Comparison of ENCODE assay signal across 14 cellular contexts in the genomic region with DNA sequence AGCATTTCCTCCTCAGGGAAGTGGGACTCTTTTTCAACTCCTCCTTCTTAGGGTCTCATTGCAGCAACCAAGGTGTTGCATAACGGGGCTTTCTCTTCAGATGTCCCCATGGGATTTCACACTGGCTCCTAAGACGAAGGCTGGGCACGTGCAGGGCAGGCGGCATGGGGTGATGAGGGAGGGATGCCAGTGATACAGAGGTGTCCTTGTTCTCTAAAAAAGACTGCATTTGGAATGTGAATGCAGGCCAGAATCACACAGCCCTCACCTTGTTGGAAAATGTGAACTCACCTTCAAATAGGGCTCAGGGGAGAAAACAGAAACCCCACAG.
DNase-seq lines count a peak whose midpoint lies in the region; ATAC-seq and TF ChIP-seq lines count a peak whose summit lies in the region.
"Had no signal": no experiment of that assay in that cellular context is flagged by ENCODE, and none has a peak within 500 bp of the region (broad histone marks: within the 10 kb centered on the region; RNA-seq: fewer than 3 reads in every experiment).

No MANE protein-coding gene starts in this region.

- H3K4me3 Mint-ChIP-seq in activated T-cell treated with anti-CD3 and anti-CD28 coated beads, Interleukin-2, amount 50 U/mL, for 72 hours, result peak overlapping the region; percentile 69 to 81
- H3K4me3 Mint-ChIP-seq in activated B cell treated with CpG ODN at 0.5 μM for 24 hours, result no peak overlapping the region

- CTCF ChIA-PET in activated B cell treated with CpG ODN at 0.5 μM for 24 hours (lab: Charles Lee), result interaction anchor here (2.3 to 2.4 kb wide), 2 partner anchors 10 to 63 kb away, joined by 5 to 9 read pairs; no protein-coding TSS in a partner anchor

- DNase-seq in activated T-cell treated with anti-CD3 and anti-CD28 coated beads, Interleukin-2, amount 50 U/mL, for 72 hours, result no peak
- DNase-seq in activated T-cell treated with anti-CD3 and anti-CD28 coated beads, Interleukin-2, amount 50 U/mL, for 1 hour, result no peak
- DNase-seq in activated B cell treated with CpG ODN at 0.5 μM for 24 hours (no peak), hepatic stellate cell (ENCODE audit: low spot score) (no peak), tibial artery (no peak), Right ventricle myocardium superior (no peak)
- DNase-seq: activated CD4-positive, CD25-positive, alpha-beta regulatory T cell treated with anti-CD3 and anti-CD28 coated beads, Interleukin-2, amount 50 U/mL, for 72 hours; activated naive CD4-positive, alpha-beta T cell treated with Interleukin-2 at 50 U/mL for 16 hours; GOT3; NCI-H2081; SJCRH30 had no signal

- ATAC-seq in activated T-cell treated with anti-CD3 and anti-CD28 coated beads, Interleukin-2, amount 50 U/mL, for 72 hours (replicated peaks in 1 of 2), result no peak
- ATAC-seq in activated B cell treated with CpG ODN at 0.5 μM for 24 hours (ENCODE audit: low read depth) (no peak), gastroesophageal sphincter (no peak), Right ventricle myocardium superior (ENCODE audit: poor library complexity) (no peak)

- peaks cover 97% of the 10 kb centered on the region for H3K4me1 Mint-ChIP-seq in activated T-cell treated with anti-CD3 and anti-CD28 coated beads, Interleukin-2, amount 50 U/mL, for 72 hours (ENCODE audit: low read depth)
- peaks cover 98% of the 10 kb centered on the region for H3K4me1 Mint-ChIP-seq in activated B cell treated with CpG ODN at 0.5 μM for 24 hours

- intact Hi-C loops in activated B cell treated with CpG ODN at 0.5 μM for 24 hours (cut with micrococcal nuclease), result loop anchor here (2.0 kb wide), 1 partner anchor 14 kb away; no protein-coding TSS in a partner anchor
- intact Hi-C loops in tibial artery (cut with DNase I; ENCODE audit: low total_unique reads), result no loop called here
- intact Hi-C loops in Right ventricle myocardium superior (cut with DNase I), result no loop called here

- H3K9me3 Mint-ChIP-seq in activated T-cell treated with anti-CD3 and anti-CD28 coated beads, Interleukin-2, amount 50 U/mL, for 72 hours, result no peaks in the 10 kb centered on the region
- peaks cover 1% of the 10 kb centered on the region for H3K9me3 Mint-ChIP-seq in activated B cell treated with CpG ODN at 0.5 μM for 24 hours

- H3K27me3 ChIP-seq in gastroesophageal sphincter, result no peaks in the 10 kb centered on the region
- H3K27me3 ChIP-seq in thymus (ENCODE audit: control insufficient read depth, insufficient read depth), result no peaks in the 10 kb centered on the region
- H3K27me3 ChIP-seq in tibial artery, result no peaks in the 10 kb centered on the region
- H3K27me3 ChIP-seq: vagina had no signal

- no CpG with 5 or more reads among the region's 4 CpGs for whole genome bisulfite sequencing in gastroesophageal sphincter (ENCODE audit: low coverage in 1 of 2), 2 donors
- WGBS in thymus, result 95% methylated on average over 4 of the region's 4 CpGs

- H3K9me3 ChIP-seq in gastroesophageal sphincter, result no peaks in the 10 kb centered on the region
- H3K9me3 ChIP-seq in thymus (ENCODE audit: control insufficient read depth), result no peaks in the 10 kb centered on the region
- no peaks in the 10 kb centered on the region for H3K9me3 ChIP-seq in tibial artery
- H3K9me3 ChIP-seq: SJCRH30, vagina had no signal

- TF ChIP-seq EP300 in gastroesophageal sphincter (IDR thresholded peaks at IDR 0.05), result no peak

- no peak overlapping the region for H3K4me3 ChIP-seq in gastroesophageal sphincter
- no peak overlapping the region for H3K4me3 ChIP-seq in thymus (ENCODE audit: low read length)
- H3K4me3 ChIP-seq in tibial artery, result no peak overlapping the region
- H3K4me3 ChIP-seq: SJCRH30, vagina had no signal

- no peak for TF ChIP-seq POLR2A in gastroesophageal sphincter (IDR thresholded peaks at IDR 0.05)

- no peak for TF ChIP-seq CTCF in activated B cell treated with CpG ODN at 0.5 μM for 24 hours (IDR thresholded peaks at IDR 0.05)
- no peak for TF ChIP-seq CTCF in gastroesophageal sphincter (IDR thresholded peaks at IDR 0.05)
- TF ChIP-seq CTCF in tibial artery (IDR thresholded peaks at IDR 0.05), result no peak

- peaks cover 2 to 7% of the 10 kb centered on the region in 2 donors for H3K36me3 Mint-ChIP-seq in activated T-cell treated with anti-CD3 and anti-CD28 coated beads, Interleukin-2, amount 50 U/mL, for 72 hours (ENCODE audit: insufficient read depth in 2 of 2)
- H3K36me3 Mint-ChIP-seq in activated B cell treated with CpG ODN at 0.5 μM for 24 hours (ENCODE audit: low read depth), result no peaks in the 10 kb centered on the region

- peak overlapping the region; percentile 82 for H3K27ac Mint-ChIP-seq in activated T-cell treated with anti-CD3 and anti-CD28 coated beads, Interleukin-2, amount 50 U/mL, for 72 hours
- peak overlapping the region; percentile 51 for H3K27ac Mint-ChIP-seq in activated B cell treated with CpG ODN at 0.5 μM for 24 hours

- H3K36me3 ChIP-seq in gastroesophageal sphincter (no peaks in the 10 kb centered on the region), thymus (ENCODE audit: control insufficient read depth, insufficient read depth) (no peaks in the 10 kb centered on the region), tibial artery (no peaks in the 10 kb centered on the region)
- H3K36me3 ChIP-seq: SJCRH30, vagina had no signal

- H3K4me1 ChIP-seq in gastroesophageal sphincter (peaks cover 8 to 93% (median 47%) of the 10 kb centered on the region in 3 donors), thymus (ENCODE audit: control insufficient read depth, insufficient read depth, low read length) (peaks cover 65% of the 10 kb centered on the region), tibial artery (peaks cover 0 to 54% (median 35%) of the 10 kb centered on the region in 4 donors)
- H3K4me1 ChIP-seq: SJCRH30 had no signal

- peak overlapping the region; percentile 3 to 71 (median 69) for H3K27ac ChIP-seq in gastroesophageal sphincter
- H3K27ac ChIP-seq in thymus (ENCODE audit: low read depth), result peak overlapping the region; percentile 55
- no peak overlapping the region for H3K27ac ChIP-seq in tibial artery
- H3K27ac ChIP-seq: SJCRH30, vagina had no signal

- POLR2A ChIA-PET in activated B cell treated with CpG ODN at 0.5 μM for 24 hours (lab: Charles Lee), result no interaction called here

- H3K27me3 Mint-ChIP-seq in activated T-cell treated with anti-CD3 and anti-CD28 coated beads, Interleukin-2, amount 50 U/mL, for 72 hours (ENCODE audit: low read depth), result no peaks in the 10 kb centered on the region
- H3K27me3 Mint-ChIP-seq in activated B cell treated with CpG ODN at 0.5 μM for 24 hours, result no peaks in the 10 kb centered on the region

Comparison
In these comparisons a context has a peak if more than half of its experiments do, and no peak if none do; other contexts are left out.
1. H3K27ac ChIP-seq: peak in gastroesophageal sphincter (4 of 4) and thymus (single experiment); none in tibial artery (0 of 2).